Comparison of ENCODE assay signal across 11 cellular contexts in genomic region chr1:6420594-6421042, GRCh38. TPM values are rescaled to one million over a fixed set of nuclear protein-coding genes. Genes with fewer than 3 reads are reported as not detected.
A peak's percentile ranks its signal among the peaks of the same experiment; 100 is the strongest.
DNase-seq lines count a peak whose midpoint lies in the region; ATAC-seq, FAIRE-seq and TF ChIP-seq lines count a peak whose summit lies in the region.
"Had no signal": no experiment of that assay in that cellular context is flagged by ENCODE, and none has a peak within 500 bp of the region (broad histone marks: within the 10 kb centered on the region; RNA-seq: fewer than 3 reads in every experiment).

No MANE protein-coding gene starts in this region.

- DNase-seq in breast epithelium (ENCODE audit: low spot score in 2 of 2) (no peak), mammary epithelial cell (no peak), astrocyte of the hippocampus (ENCODE audit: low read depth, low spot score) (peak; percentile 23), keratinocyte (ENCODE audit: low read depth, low spot score) (no peak), suprapubic skin (ENCODE audit: low spot score in 2 of 2) (no peak), NK-92 (lab: John Stamatoyannopoulos, UW; ENCODE audit: unreplicated experiment) (no peak), G401 (ENCODE audit: low spot score) (no peak)
- DNase-seq: NCI-H187 treated with DMSO at 0.1 percent for 48 hours had no signal

- no TSS peak for BruUV-seq in mammary epithelial cell (replicated peaks; lab: Mats Ljungman, UMichigan)

- H3K9me1 ChIP-seq in keratinocyte (ENCODE audit: control insufficient read depth, extremely low read depth, insufficient read depth, low read length): no peaks in the 10 kb centered on the region

- intact Hi-C loops in breast epithelium (cut with DNase I; ENCODE audit: low total_unique reads) (no loop called here), mammary epithelial cell (cut with micrococcal nuclease) (no loop called here)

- TF ChIP-seq EP300 in suprapubic skin (IDR thresholded peaks at IDR 0.05): no peak

- no peak overlapping the region for H3K27ac ChIP-seq in breast epithelium
- H3K27ac ChIP-seq in mammary epithelial cell (ENCODE audit: insufficient read depth, low read depth, low read length): no peak overlapping the region
- H3K27ac ChIP-seq in keratinocyte (ENCODE audit: control insufficient read depth, insufficient read depth, low read length): no peak overlapping the region
- peak overlapping the region; percentile 2 for H3K27ac ChIP-seq in suprapubic skin

- H3K27me3 ChIP-seq in breast epithelium (peaks cover 19 to 71% of the 10 kb centered on the region in 2 donors), mammary epithelial cell (ENCODE audit: insufficient read depth, low read length) (no peaks in the 10 kb centered on the region), keratinocyte (ENCODE audit: control insufficient read depth, extremely low read depth, insufficient read depth, low read length) (peaks cover 18% of the 10 kb centered on the region), suprapubic skin (peaks cover 97% of the 10 kb centered on the region)

- in situ Hi-C loops in mammary epithelial cell (cut with MboI; ENCODE audit: low sequenced_read_pairs in 2 of 2): loop anchor here in 1 of 2 donors (25.0 kb wide), 1 partner anchor 158 kb away; the partner anchor contains the start of gene GPR153
- in situ Hi-C loops in G401 (cut with HindIII; ENCODE audit: low sequenced_read_pairs): no loop called here

- H3K4me1 ChIP-seq in breast epithelium (peaks cover 11 to 20% of the 10 kb centered on the region in 2 donors), mammary epithelial cell (ENCODE audit: insufficient read depth, low read length) (peaks cover 73% of the 10 kb centered on the region), keratinocyte (ENCODE audit: control insufficient read depth, extremely low read depth, insufficient read depth, low read length) (peaks cover 68% of the 10 kb centered on the region), suprapubic skin (peaks cover 69% of the 10 kb centered on the region)

- H3K9ac ChIP-seq in mammary epithelial cell (ENCODE audit: insufficient read depth, low read length) (no peak overlapping the region), keratinocyte (ENCODE audit: control insufficient read depth, extremely low read depth, insufficient read depth, low read length) (peak overlapping the region; percentile 75)

- WGBS in mammary epithelial cell (ENCODE audit: low coverage, missing lambda C conversion rate): no CpG with 5 or more reads among the region's 35 CpGs
- 0% methylated on average over 10 of the region's 35 CpGs for WGBS in suprapubic skin

- H4K20me1 ChIP-seq in mammary epithelial cell (ENCODE audit: insufficient read depth, low read length) (no peaks in the 10 kb centered on the region), keratinocyte (ENCODE audit: control insufficient read depth, extremely low read depth, insufficient read depth, low read length) (no peaks in the 10 kb centered on the region)

- no peak for ATAC-seq in GM21737 (IDR thresholded peaks at IDR 0.05; ENCODE audit: unreplicated experiment)

- no peak for TF ChIP-seq CTCF in breast epithelium (IDR thresholded peaks at IDR 0.05)
- no peak for TF ChIP-seq CTCF in mammary epithelial cell (conservative IDR thresholded peaks at IDR 0.05 in 1 of 2, IDR thresholded peaks at IDR 0.05 in 1 of 2; ENCODE audit: extremely low read depth in 1 of 2, insufficient read depth in 1 of 2, low read depth in 1 of 2, low read length in 2 of 2)
- no peak for TF ChIP-seq CTCF in keratinocyte (optimal IDR thresholded peaks at IDR 0.05 in 1 of 3, IDR thresholded peaks at IDR 0.05 in 1 of 3, conservative IDR thresholded peaks at IDR 0.05 in 1 of 3; ENCODE audit: extremely low read depth in 1 of 3, insufficient read depth in 2 of 3, low read length in 3 of 3)
- no peak for TF ChIP-seq CTCF in suprapubic skin (IDR thresholded peaks at IDR 0.05)

- dilution Hi-C loops in mammary epithelial cell (cut with HindIII; ENCODE audit: low sequenced_read_pairs): no loop called here
- dilution Hi-C loops in keratinocyte (cut with MboI; ENCODE audit: extremely low pct_ligation_motif_present, low sequenced_read_pairs): no loop called here

- no peak for FAIRE-seq in keratinocyte (lab: Jason Lieb, UNC)

- CTCF ChIA-PET in mammary epithelial cell (lab: Charles Lee; ENCODE audit: low non-redundant PET): no interaction called here

- H3K9me3 ChIP-seq in breast epithelium: no peaks in the 10 kb centered on the region
- no peaks in the 10 kb centered on the region for H3K9me3 ChIP-seq in mammary epithelial cell (replicated peaks; ENCODE audit: insufficient read depth, low read length)
- H3K9me3 ChIP-seq in keratinocyte (ENCODE audit: control insufficient read depth, low read depth, low read length): no peaks in the 10 kb centered on the region
- H3K9me3 ChIP-seq in suprapubic skin: no peaks in the 10 kb centered on the region

- peaks cover 30% of the 10 kb centered on the region for H3K79me2 ChIP-seq in mammary epithelial cell (ENCODE audit: insufficient read depth, low read length)
- peaks cover 16% of the 10 kb centered on the region for H3K79me2 ChIP-seq in keratinocyte (ENCODE audit: control insufficient read depth, insufficient read depth, low read length)

- no peak overlapping the region for H2AFZ ChIP-seq in mammary epithelial cell (ENCODE audit: low read depth, low read length)
- no peak overlapping the region for H2AFZ ChIP-seq in keratinocyte (ENCODE audit: control insufficient read depth, low read length)

- H3K4me3 ChIP-seq in breast epithelium: peak overlapping the region in 2 of 3 donors; percentile 27 to 68
- no peak overlapping the region for H3K4me3 ChIP-seq in mammary epithelial cell (replicated peaks in 1 of 3; ENCODE audit: insufficient read depth in 1 of 3, low read depth in 2 of 3, low read length in 3 of 3)
- H3K4me3 ChIP-seq in keratinocyte (ENCODE audit: control insufficient read depth in 2 of 3, extremely low read depth in 1 of 3, insufficient read depth in 2 of 3, low read depth in 1 of 3, low read length in 3 of 3): peak overlapping the region in 1 of 3 experiments; percentile 50
- peak overlapping the region; percentile 58 for H3K4me3 ChIP-seq in suprapubic skin

- H3K4me2 ChIP-seq in mammary epithelial cell (ENCODE audit: insufficient read depth, low read depth, low read length) (no peak overlapping the region), keratinocyte (ENCODE audit: control insufficient read depth, extremely low read depth, insufficient read depth, low read depth, low read length) (peak overlapping the region; percentile 83)

- H3K36me3 ChIP-seq in breast epithelium (no peaks in the 10 kb centered on the region), mammary epithelial cell (ENCODE audit: insufficient read depth, low read length) (no peaks in the 10 kb centered on the region), keratinocyte (ENCODE audit: control insufficient read depth in 2 of 2, extremely low read depth in 1 of 2, insufficient read depth in 2 of 2, low read length in 2 of 2) (no peaks in the 10 kb centered on the region), suprapubic skin (no peaks in the 10 kb centered on the region)

- TF ChIP-seq POLR2A in breast epithelium (IDR thresholded peaks at IDR 0.05) (no peak), suprapubic skin (IDR thresholded peaks at IDR 0.05) (no peak)

RNA-seq across cellular contexts. Expression of gene HES2, which starts 0.9 kb away (rescaled TPM):
- total RNA-seq in breast epithelium (1 to 10 TPM in 2 of 3 donors, not detected in 1; 3.4 to 3.6 TPM), mammary epithelial cell (10 to 100 TPM; 54.3 to 70.8 TPM), suprapubic skin (10 to 100 TPM; 18.2 to 36.4 (median 24.9) TPM)
- polyA plus RNA-seq in mammary epithelial cell (29.0 TPM), keratinocyte (30.1 to 51.6 TPM (median 33.9 TPM) in 3 replicates)
- polyA minus RNA-seq in mammary epithelial cell (21.4 TPM), keratinocyte (26.9 to 42.5 TPM (median 37.1 TPM) in 3 replicates)
- 20.4 TPM for polyA plus RNA-seq in keratinocyte (2011; ENCODE audit: low read depth)
- polyA plus RNA-seq in keratinocyte (2011; cell fraction: cytosol; rRNA removed): 32.5 and 63.3 TPM in 2 replicates
- 70.8 and 105 TPM in 2 replicates for polyA plus RNA-seq in keratinocyte (2011; cell fraction: nucleus; rRNA removed)
- polyA plus RNA-seq in keratinocyte (2012; ENCODE audit: low replicate concordance): 52.0 and 70.3 TPM in 2 replicates
- polyA minus RNA-seq in keratinocyte (2011; cell fraction: cytosol; rRNA and poly(A)+ RNA removed): 90.9 TPM
- polyA minus RNA-seq in keratinocyte (2011; cell fraction: nucleus; rRNA and poly(A)+ RNA removed): 79.5 and 80.0 TPM in 2 replicates
- total RNA-seq in G401 (2014; rRNA removed; shearing (Covaris generic)): 1.6 and 3.1 TPM in 2 replicates
- polyA plus RNA-seq: AG04450 had no signal

RNA-seq across cellular contexts. Expression of gene ESPN, which starts 4.0 kb away (rescaled TPM):
- 10 to 100 TPM in 2 of 3 donors, not detected in 1; 10.8 to 11.1 TPM for total RNA-seq in breast epithelium
- 1 to 10 TPM; 2.4 to 2.5 TPM for total RNA-seq in mammary epithelial cell
- 0.27 TPM for polyA plus RNA-seq in mammary epithelial cell
- not detected for polyA minus RNA-seq in mammary epithelial cell
- 0.47 to 3.6 TPM (median 1.2 TPM) in 3 replicates for polyA plus RNA-seq in keratinocyte
- polyA plus RNA-seq in keratinocyte (2011; ENCODE audit: low read depth): 4.3 TPM
- 1.0 and 4.6 TPM in 2 replicates for polyA plus RNA-seq in keratinocyte (2011; cell fraction: cytosol; rRNA removed)
- polyA plus RNA-seq in keratinocyte (2011; cell fraction: nucleus; rRNA removed): 7.3 and 11.3 TPM in 2 replicates
- polyA plus RNA-seq in keratinocyte (2012; ENCODE audit: low replicate concordance): 2.4 and 17.9 TPM in 2 replicates
- polyA minus RNA-seq in keratinocyte: 0.48 to 4.3 TPM (median 2.2 TPM) in 3 replicates
- polyA minus RNA-seq in keratinocyte (2011; cell fraction: cytosol; rRNA and poly(A)+ RNA removed): 13.4 TPM
- 3.1 and 3.3 TPM in 2 replicates for polyA minus RNA-seq in keratinocyte (2011; cell fraction: nucleus; rRNA and poly(A)+ RNA removed)
- total RNA-seq in suprapubic skin: 10 to 100 TPM; 37.6 to 54.4 (median 48.8) TPM
- 0.07 TPM in 1 of 2 replicates, not detected in the other for total RNA-seq in G401 (2014; rRNA removed; shearing (Covaris generic))
- total RNA-seq: RPMI7951 had no signal
- polyA plus RNA-seq: AG04450 had no signal

RNA-seq across cellular contexts. Expression of gene ACOT7, which starts 27.1 kb away (rescaled TPM):
- total RNA-seq in breast epithelium (10 to 100 TPM in 2 of 3 donors, 1 to 10 TPM in 1; 9.4 to 12.8 (median 11.5) TPM), mammary epithelial cell (100 to 1,000 TPM in 1 of 2 donors, 10 to 100 TPM in 1; 67.2 to 193 TPM), suprapubic skin (10 to 100 TPM in 3 of 4 donors, 1 to 10 TPM in 1; 8.4 to 40.5 (median 26.7) TPM)
- polyA plus RNA-seq in mammary epithelial cell (365 TPM), keratinocyte (195 to 349 TPM (median 226 TPM) in 3 replicates)
- polyA minus RNA-seq in mammary epithelial cell (208 TPM), keratinocyte (126 to 203 TPM (median 149 TPM) in 3 replicates)
- 45.1 TPM for polyA plus RNA-seq in keratinocyte (2011; ENCODE audit: low read depth)
- polyA plus RNA-seq in keratinocyte (2011; cell fraction: cytosol; rRNA removed): 181 and 317 TPM in 2 replicates
- 182 and 242 TPM in 2 replicates for polyA plus RNA-seq in keratinocyte (2011; cell fraction: nucleus; rRNA removed)
- polyA plus RNA-seq in keratinocyte (2012; ENCODE audit: low replicate concordance): 89.4 and 275 TPM in 2 replicates
- 156 TPM for polyA minus RNA-seq in keratinocyte (2011; cell fraction: cytosol; rRNA and poly(A)+ RNA removed)
- polyA minus RNA-seq in keratinocyte (2011; cell fraction: nucleus; rRNA and poly(A)+ RNA removed): 79.8 and 80.3 TPM in 2 replicates
- total RNA-seq in G401 (2014; rRNA removed; shearing (Covaris generic)): 94.4 and 99.2 TPM in 2 replicates

RNA-seq across cellular contexts. Expression of gene TNFRSF25, which starts 45.4 kb away (rescaled TPM):
- 10 to 100 TPM in 2 of 3 donors, 1 to 10 TPM in 1; 3.8 to 13.1 (median 12.4) TPM for total RNA-seq in breast epithelium
- 10 to 100 TPM in 1 of 2 donors, 1 to 10 TPM in 1; 6.7 to 60.9 TPM for total RNA-seq in mammary epithelial cell
- 21.0 TPM for polyA plus RNA-seq in mammary epithelial cell
- polyA minus RNA-seq in mammary epithelial cell: 5.8 TPM
- polyA plus RNA-seq in keratinocyte: 12.2 to 35.8 TPM (median 12.4 TPM) in 3 replicates
- 7.1 TPM for polyA plus RNA-seq in keratinocyte (2011; ENCODE audit: low read depth)
- polyA plus RNA-seq in keratinocyte (2011; cell fraction: cytosol; rRNA removed): 3.6 and 6.6 TPM in 2 replicates
- 100 and 140 TPM in 2 replicates for polyA plus RNA-seq in keratinocyte (2011; cell fraction: nucleus; rRNA removed)
- 16.7 and 29.9 TPM in 2 replicates for polyA plus RNA-seq in keratinocyte (2012; ENCODE audit: low replicate concordance)
- 11.3 to 20.1 TPM (median 11.4 TPM) in 3 replicates for polyA minus RNA-seq in keratinocyte
- polyA minus RNA-seq in keratinocyte (2011; cell fraction: cytosol; rRNA and poly(A)+ RNA removed): 6.1 TPM
- polyA minus RNA-seq in keratinocyte (2011; cell fraction: nucleus; rRNA and poly(A)+ RNA removed): 17.1 and 23.7 TPM in 2 replicates
- total RNA-seq in suprapubic skin: 100 to 1,000 TPM in 2 of 4 donors, 10 to 100 TPM in 2; 66.8 to 411 (median 99.5) TPM
- total RNA-seq in G401 (2014; rRNA removed; shearing (Covaris generic)): 4.9 and 6.1 TPM in 2 replicates

Comparison
In these comparisons a context has a peak if more than half of its experiments do, and no peak if none do; other contexts are left out.
1. H3K4me3 ChIP-seq: peak in breast epithelium (2 of 3) and suprapubic skin (single experiment); none in mammary epithelial cell (0 of 3).